20 cellular contexts compared by ENCODE assay signal in the genomic region with DNA sequence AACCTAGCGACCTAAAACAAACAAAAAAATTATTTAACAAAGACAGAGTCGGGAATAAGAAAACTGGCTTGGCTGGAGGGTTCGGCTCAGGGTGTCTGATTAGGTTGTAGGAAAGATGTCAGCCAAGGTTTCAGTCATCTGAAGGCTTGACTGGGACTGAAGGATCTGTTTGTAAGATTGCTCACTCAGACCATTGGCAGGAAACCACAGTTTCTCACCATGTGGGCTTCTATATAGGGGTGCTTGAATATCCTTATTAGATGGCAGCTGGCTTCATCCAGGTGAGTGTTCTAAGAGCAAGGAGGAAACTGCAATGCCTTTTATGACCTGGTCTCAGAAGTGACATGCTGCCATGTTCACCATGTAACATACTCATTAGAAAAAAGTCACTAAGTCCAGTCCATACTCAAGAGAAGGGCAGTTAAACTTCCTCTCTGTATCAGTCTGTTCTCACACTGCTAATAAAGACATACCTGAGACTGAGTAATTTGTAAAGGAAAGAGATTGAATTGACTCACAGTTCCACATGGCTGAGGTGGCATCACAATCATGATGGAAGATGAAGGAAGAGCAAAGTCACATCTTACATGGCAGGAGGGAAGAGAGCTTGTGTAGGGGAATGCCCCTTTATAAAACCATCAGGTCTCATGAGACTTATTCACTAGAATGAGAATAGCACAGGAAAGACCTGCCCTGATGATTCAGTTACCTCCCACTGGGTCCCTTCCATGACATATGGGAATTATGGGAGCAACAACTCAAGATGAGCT. TPM values are rescaled to one million over a fixed set of nuclear protein-coding genes. Genes with fewer than 3 reads are reported as not detected.
DNase-seq lines count a peak whose midpoint lies in the region; ATAC-seq and TF ChIP-seq lines count a peak whose summit lies in the region.
"Had no signal": no experiment of that assay in that cellular context is flagged by ENCODE, and none has a peak within 500 bp of the region (broad histone marks: within the 10 kb centered on the region; RNA-seq: fewer than 3 reads in every experiment).

No MANE protein-coding gene starts in this region.

- H3K4me3 Mint-ChIP-seq in activated CD8-positive, alpha-beta T cell treated with anti-CD3 and anti-CD28 coated beads for 36 hours = no peak overlapping the region
- H3K4me3 Mint-ChIP-seq in activated CD8-positive, alpha-beta T cell treated with anti-CD3 and anti-CD28 coated beads, Interleukin-2, amount 10 ng/mL, durations not matched to agents 7 days and 5 days = no peak overlapping the region
- H3K4me3 Mint-ChIP-seq: GM23338 had no signal

- H3K36me3 ChIP-seq in MM.1S (replicated peaks; ENCODE audit: insufficient read depth, low read length) (no peaks in the 10 kb centered on the region), lung (ENCODE audit: control insufficient read depth in 2 of 2, insufficient read depth in 2 of 2, low read length in 2 of 2) (no peaks in the 10 kb centered on the region)

- no peaks in the 10 kb centered on the region for H4K20me1 ChIP-seq in MM.1S (ENCODE audit: insufficient read depth, low read length)

- H3K4me1 ChIP-seq in MM.1S (ENCODE audit: low read length) (peaks cover 12% of the 10 kb centered on the region), lung (ENCODE audit: control insufficient read depth in 2 of 2, insufficient read depth in 2 of 2, low read length in 2 of 2) (no peaks in the 10 kb centered on the region)
- H3K4me1 ChIP-seq: A549 had no signal

- H3K9me3 Mint-ChIP-seq in activated CD8-positive, alpha-beta T cell treated with anti-CD3 and anti-CD28 coated beads for 36 hours = peaks cover 24% of the 10 kb centered on the region
- H3K9me3 Mint-ChIP-seq in activated CD8-positive, alpha-beta T cell treated with anti-CD3 and anti-CD28 coated beads, Interleukin-2, amount 10 ng/mL, durations not matched to agents 7 days and 5 days (ENCODE audit: insufficient read depth) = peaks cover 12% of the 10 kb centered on the region

- H3K9me3 ChIP-seq in MM.1S (replicated peaks; ENCODE audit: insufficient read depth, low read length) (no peaks in the 10 kb centered on the region; the same call in 1 of the 2 replicates), lung (ENCODE audit: control insufficient read depth in 2 of 2, insufficient read depth in 1 of 2, low read length in 1 of 2) (peaks cover 0 to 9% of the 10 kb centered on the region in 2 donors)

- H3K27me3 ChIP-seq in MM.1S (replicated peaks; ENCODE audit: insufficient read depth, low read length) (no peaks in the 10 kb centered on the region), lung (ENCODE audit: control insufficient read depth, insufficient read depth) (no peaks in the 10 kb centered on the region)

- H3K27me3 Mint-ChIP-seq in activated CD8-positive, alpha-beta T cell treated with anti-CD3 and anti-CD28 coated beads for 36 hours = no peaks in the 10 kb centered on the region
- peaks cover 3% of the 10 kb centered on the region for H3K27me3 Mint-ChIP-seq in activated CD8-positive, alpha-beta T cell treated with anti-CD3 and anti-CD28 coated beads, Interleukin-2, amount 10 ng/mL, durations not matched to agents 7 days and 5 days (ENCODE audit: low read depth)

- DNase-seq in activated CD8-positive, alpha-beta T cell treated with anti-CD3 and anti-CD28 coated beads for 36 hours = no peak
- no peak for DNase-seq in activated CD8-positive, alpha-beta T cell treated with anti-CD3 and anti-CD28 coated beads, Interleukin-2, amount 10 ng/mL, durations not matched to agents 7 days and 5 days
- DNase-seq in MM.1S = peak; percentile 86
- peak; percentile 0 for DNase-seq in ecto neural progenitor cell (ENCODE audit: low spot score)
- peak; percentile 20 for DNase-seq in lung (ENCODE audit: low spot score)
- no peak for DNase-seq in NCI-H2171 treated with DMSO at 0.1 percent for 48 hours (lab: John Stamatoyannopoulos, UW)
- DNase-seq: C1 segment of cervical spinal cord, DND-41, KBM-7, NCI-H1436, NCI-H2029, NCI-H2171, NCI-H446 treated with DMSO at 0.1 percent for 48 hours, NCI-H748 treated with DMSO at 0.1 percent for 48 hours, PC-9 had no signal

- H3K4me2 ChIP-seq in MM.1S (ENCODE audit: low read depth, low read length) = peak overlapping the region; percentile 31
- H3K4me2 ChIP-seq: A549, GM23338, PC-9 had no signal

- CTCF ChIA-PET in activated CD8-positive, alpha-beta T cell treated with anti-CD3 and anti-CD28 coated beads for 36 hours (lab: Charles Lee) = interaction anchor here (1.3 kb wide), 1 partner anchor 26 kb away, joined by 4 read pairs; no protein-coding TSS in a partner anchor
- CTCF ChIA-PET in activated CD8-positive, alpha-beta T cell treated with anti-CD3 and anti-CD28 coated beads, Interleukin-2, amount 10 ng/mL, durations not matched to agents 7 days and 5 days (lab: Charles Lee) = no interaction called here

- intact Hi-C loops in activated CD8-positive, alpha-beta T cell treated with anti-CD3 and anti-CD28 coated beads for 36 hours (cut with micrococcal nuclease) = no loop called here

- peaks cover 15% of the 10 kb centered on the region for H3K4me1 Mint-ChIP-seq in activated CD8-positive, alpha-beta T cell treated with anti-CD3 and anti-CD28 coated beads for 36 hours (ENCODE audit: low read depth)
- peaks cover 6% of the 10 kb centered on the region for H3K4me1 Mint-ChIP-seq in activated CD8-positive, alpha-beta T cell treated with anti-CD3 and anti-CD28 coated beads, Interleukin-2, amount 10 ng/mL, durations not matched to agents 7 days and 5 days (ENCODE audit: low read depth)
- H3K4me1 Mint-ChIP-seq: GM23338 had no signal

- no peak overlapping the region for H3K9ac ChIP-seq in MM.1S (ENCODE audit: low read length)

- 0 out of 2 replicates have a peak overlapping the region, but pooled peaks have one; percentile 4 for H2AFZ ChIP-seq in MM.1S (ENCODE audit: low read length)
- H2AFZ ChIP-seq: GM23338, PC-9 had no signal

- 74 to 88% methylated on average over 3 of the region's 3 CpGs for WGBS in lung, 2 donors

- TF ChIP-seq CTCF in activated CD8-positive, alpha-beta T cell treated with anti-CD3 and anti-CD28 coated beads for 36 hours (IDR thresholded peaks at IDR 0.05) = no peak
- TF ChIP-seq CTCF in MM.1S (IDR thresholded peaks at IDR 0.05; ENCODE audit: low read length) = no peak
- no peak for TF ChIP-seq CTCF in lung (IDR thresholded peaks at IDR 0.05; ENCODE audit: control extremely low read depth, extremely low read depth)

- no peaks in the 10 kb centered on the region for H3K79me2 ChIP-seq in MM.1S (ENCODE audit: low read length)

- H3K9me2 ChIP-seq in MM.1S (replicated peaks; ENCODE audit: insufficient read depth, low read length) = no peaks in the 10 kb centered on the region

- H3K4me3 ChIP-seq in MM.1S (ENCODE audit: low read length) (no peak overlapping the region), lung (no peak overlapping the region)
- H3K4me3 ChIP-seq: A549, GM12878, GM23338, PC-9 had no signal

- POLR2A ChIA-PET in activated CD8-positive, alpha-beta T cell treated with anti-CD3 and anti-CD28 coated beads for 36 hours (lab: Charles Lee) = no interaction called here
- POLR2A ChIA-PET in activated CD8-positive, alpha-beta T cell treated with anti-CD3 and anti-CD28 coated beads, Interleukin-2, amount 10 ng/mL, durations not matched to agents 7 days and 5 days (lab: Charles Lee) = no interaction called here

- peaks cover 9% of the 10 kb centered on the region for H3K36me3 Mint-ChIP-seq in activated CD8-positive, alpha-beta T cell treated with anti-CD3 and anti-CD28 coated beads for 36 hours (ENCODE audit: low read depth)
- no peaks in the 10 kb centered on the region for H3K36me3 Mint-ChIP-seq in activated CD8-positive, alpha-beta T cell treated with anti-CD3 and anti-CD28 coated beads, Interleukin-2, amount 10 ng/mL, durations not matched to agents 7 days and 5 days (ENCODE audit: low read depth)

- peak; percentile 17 for ATAC-seq in activated CD8-positive, alpha-beta T cell treated with anti-CD3 and anti-CD28 coated beads for 36 hours
- no peak for ATAC-seq in activated CD8-positive, alpha-beta T cell treated with anti-CD3 and anti-CD28 coated beads, Interleukin-2, amount 10 ng/mL, durations not matched to agents 7 days and 5 days
- ATAC-seq in lung (ENCODE audit: insufficient read depth, low FRiP score) (no peak), HG02623 (IDR thresholded peaks at IDR 0.05; ENCODE audit: unreplicated experiment) (no peak)
- ATAC-seq: A549, GM12878, GM23338, HCT116 had no signal

- H3K27ac ChIP-seq in MM.1S (ENCODE audit: low read length) = peak overlapping the region; percentile 52
- H3K27ac ChIP-seq in lung (ENCODE audit: low read depth in 1 of 2, low read length in 1 of 2) = no peak overlapping the region
- H3K27ac ChIP-seq: A549, PC-9 had no signal

- no peak overlapping the region for H3K27ac Mint-ChIP-seq in activated CD8-positive, alpha-beta T cell treated with anti-CD3 and anti-CD28 coated beads for 36 hours
- H3K27ac Mint-ChIP-seq in activated CD8-positive, alpha-beta T cell treated with anti-CD3 and anti-CD28 coated beads, Interleukin-2, amount 10 ng/mL, durations not matched to agents 7 days and 5 days = no peak overlapping the region
- H3K27ac Mint-ChIP-seq: GM23338 had no signal

- peaks cover 10% of the 10 kb centered on the region for H3F3A ChIP-seq in MM.1S (ENCODE audit: insufficient read depth, low read length)

RNA-seq across cellular contexts. Expression of a gene that starts 1.2 kb away (rescaled TPM):
- total RNA-seq in activated CD8-positive, alpha-beta T cell treated with anti-CD3 and anti-CD28 coated beads for 36 hours = not detected
- not detected for total RNA-seq in activated CD8-positive, alpha-beta T cell treated with anti-CD3 and anti-CD28 coated beads, Interleukin-2, amount 10 ng/mL, durations not matched to agents 7 days and 5 days
- not detected for total RNA-seq in lung
- polyA plus RNA-seq in lung = under 1 TPM in 1 of 2 donors, not detected in 1; 0.05 TPM
- total RNA-seq: GM12878, GM23338, PC-9 had no signal
- polyA plus RNA-seq: A549, GM12878, GM23338 had no signal

RNA-seq across cellular contexts. Expression of a gene that starts 5.1 kb away (rescaled TPM):
- not detected for total RNA-seq in activated CD8-positive, alpha-beta T cell treated with anti-CD3 and anti-CD28 coated beads for 36 hours
- not detected for total RNA-seq in activated CD8-positive, alpha-beta T cell treated with anti-CD3 and anti-CD28 coated beads, Interleukin-2, amount 10 ng/mL, durations not matched to agents 7 days and 5 days
- total RNA-seq in lung = under 1 TPM in 1 of 2 donors, not detected in 1; 0.09 TPM
- polyA plus RNA-seq in lung = under 1 TPM in 1 of 2 donors, not detected in 1; 0.01 TPM
- total RNA-seq: GM12878, GM23338 had no signal
- polyA plus RNA-seq: A549, GM12878, GM23338 had no signal

RNA-seq across cellular contexts. Expression of a gene that starts 13.9 kb away (rescaled TPM):
- not detected for total RNA-seq in activated CD8-positive, alpha-beta T cell treated with anti-CD3 and anti-CD28 coated beads for 36 hours
- not detected for total RNA-seq in activated CD8-positive, alpha-beta T cell treated with anti-CD3 and anti-CD28 coated beads, Interleukin-2, amount 10 ng/mL, durations not matched to agents 7 days and 5 days
- total RNA-seq in lung = not detected
- not detected for polyA plus RNA-seq in lung
- total RNA-seq: GM12878, GM23338, PC-9 had no signal
- polyA plus RNA-seq: A549, GM12878, GM23338 had no signal

RNA-seq across cellular contexts. Expression of a gene that starts 48.6 kb away (rescaled TPM):
- not detected for total RNA-seq in activated CD8-positive, alpha-beta T cell treated with anti-CD3 and anti-CD28 coated beads for 36 hours
- under 1 TPM; 0.29 to 0.53 TPM for total RNA-seq in activated CD8-positive, alpha-beta T cell treated with anti-CD3 and anti-CD28 coated beads, Interleukin-2, amount 10 ng/mL, durations not matched to agents 7 days and 5 days
- not detected for total RNA-seq in lung
- not detected for polyA plus RNA-seq in lung
- total RNA-seq: GM12878, GM23338, PC-9 had no signal
- polyA plus RNA-seq: A549, GM12878, GM23338 had no signal

Comparison
In these comparisons a context has a peak if more than half of its experiments do, and no peak if none do; other contexts are left out.
1. DNase-seq: peak in MM.1S (single experiment), ecto neural progenitor cell (single experiment) and lung (single experiment); none in activated CD8-positive, alpha-beta T cell treated with anti-CD3 and anti-CD28 coated beads for 36 hours (single experiment), activated CD8-positive, alpha-beta T cell treated with anti-CD3 and anti-CD28 coated beads, Interleukin-2, amount 10 ng/mL, durations not matched to agents 7 days and 5 days (single experiment) and NCI-H2171 treated with DMSO at 0.1 percent for 48 hours (single experiment).